Comparison of ENCODE assay signal across 8 cellular contexts in the genomic region with DNA sequence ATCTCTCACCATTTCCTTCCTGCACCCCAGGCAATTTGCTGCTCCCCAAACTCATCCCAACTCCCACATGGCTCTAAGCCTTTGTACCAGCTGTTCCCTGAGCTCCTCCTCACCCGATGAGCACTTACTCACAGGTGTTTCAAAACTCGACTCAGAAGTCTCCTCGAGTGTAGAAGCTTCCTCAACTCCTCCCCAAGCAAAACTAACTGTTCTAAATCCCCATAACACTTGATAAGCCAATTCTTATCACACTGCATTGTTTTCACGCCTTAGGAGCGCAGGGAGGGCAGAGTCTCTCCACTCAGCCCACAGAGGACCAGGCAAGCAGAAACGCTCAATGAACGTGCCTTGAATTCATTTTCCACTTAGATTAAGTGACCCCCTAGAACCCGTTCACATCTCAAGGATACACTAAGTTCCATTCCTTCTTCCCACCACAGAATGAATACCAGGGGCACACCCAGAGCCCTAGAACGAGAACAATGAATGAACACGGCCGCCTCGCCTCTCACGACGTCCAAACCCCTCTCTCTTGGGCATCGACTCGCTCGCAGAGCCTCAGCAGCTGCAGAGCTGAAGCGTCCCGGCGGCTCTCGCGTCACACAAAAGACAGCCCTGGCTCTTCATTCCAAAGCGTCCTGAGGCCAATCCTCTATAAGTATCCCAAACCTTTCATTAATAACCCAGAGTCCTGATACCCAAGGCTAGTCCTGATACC. TPM values are rescaled to one million over a fixed set of nuclear protein-coding genes. Genes with fewer than 3 reads are reported as not detected.
DNase-seq lines count a peak whose midpoint lies in the region; ATAC-seq, FAIRE-seq and TF ChIP-seq lines count a peak whose summit lies in the region.

No MANE protein-coding gene starts in this region.

- H2BK5ac ChIP-seq in IMR-90 (ENCODE audit: low read depth, low read length, poor library complexity, severe bottlenecking) = peak overlapping the region; percentile 95

- TF ChIP-seq RAD21 in IMR-90 (IDR thresholded peaks at IDR 0.05; ENCODE audit: low read length) (no peak), HepG2 (CRISPR knock-in tag; IDR thresholded peaks at IDR 0.05) (no peak)

- peak overlapping the region; percentile 66 for H2BK120ac ChIP-seq in IMR-90 (ENCODE audit: low read depth, low read length)

- peak overlapping the region; percentile 92 to 99 (median 97) for H3K27ac Mint-ChIP-seq in CD8-positive, alpha-beta memory T cell

- H3K27me3 ChIP-seq in CD8-positive, alpha-beta memory T cell (ENCODE audit: insufficient read depth, low read length, poor library complexity, severe bottlenecking) = no peaks in the 10 kb centered on the region
- H3K27me3 ChIP-seq in IMR-90 (ENCODE audit: control insufficient read depth, insufficient read depth, low read length) (no peaks in the 10 kb centered on the region), HepG2 (ENCODE audit: control insufficient read depth in 1 of 2, insufficient read depth in 2 of 2, low read length in 2 of 2) (no peaks in the 10 kb centered on the region; a peak in 1 of 5 replicates)

- POLR2A ChIA-PET in CD8-positive, alpha-beta memory T cell (lab: Charles Lee) = interaction anchor here (2.0 kb wide), 1 partner anchor 106 kb away, joined by 8 read pairs; the partner anchor contains the start of gene MKRN2
- POLR2A ChIA-PET in IMR-90 (lab: Charles Lee; ENCODE audit: unreplicated experiment) = interaction anchor here (1.0 to 1.1 kb wide), 2 partner anchors 9 to 15 kb away, joined by 3 read pairs; no protein-coding TSS in a partner anchor
- POLR2A ChIA-PET in HepG2 (lab: Yijun Ruan, JAX) = interaction anchor here (0.8 to 3.5 kb wide), 3 partner anchors 14 to 17 kb away, joined by 4 to 43 read pairs (median 6); no protein-coding TSS in a partner anchor

- H3K4me1 ChIP-seq in CD8-positive, alpha-beta memory T cell (ENCODE audit: insufficient read depth, low read length) = peaks cover 36% of the 10 kb centered on the region
- H3K4me1 ChIP-seq in IMR-90 (ENCODE audit: control insufficient read depth, insufficient read depth, low read length) (peaks cover 12% of the 10 kb centered on the region), HepG2 (ENCODE audit: insufficient read depth, low read length) (peaks cover 34% of the 10 kb centered on the region)

- peaks cover 61% of the 10 kb centered on the region for H3K79me2 ChIP-seq in HepG2 (ENCODE audit: insufficient read depth, low read length)

- H2BK20ac ChIP-seq in IMR-90 (ENCODE audit: low read depth, low read length) = peak overlapping the region; percentile 59

- BruUV-seq in IMR-90 (replicated peaks; lab: Mats Ljungman, UMichigan) (TSS peak; percentile 11), HepG2 (replicated peaks; lab: Mats Ljungman, UMichigan) (TSS peak; percentile 52)

- intact Hi-C loops in IMR-90 (cut with micrococcal nuclease) (loop anchor here (5.0 kb wide), 3 partner anchors 45 to 75 kb away; no protein-coding TSS in a partner anchor), HepG2 (cut with micrococcal nuclease; ENCODE audit: unreplicated experiment) (loop anchor here (5.0 kb wide), 1 partner anchor 105 kb away; the partner anchor contains the start of gene MKRN2)

- H3K9me1 ChIP-seq in IMR-90 (ENCODE audit: insufficient read depth, low read length) = peaks cover 6% of the 10 kb centered on the region; the same call in 1 of the 2 replicates

- H3K4me1 Mint-ChIP-seq in CD8-positive, alpha-beta memory T cell = peaks cover 38 to 60% (median 56%) of the 10 kb centered on the region in 3 donors

- CTCF ChIA-PET in CD8-positive, alpha-beta memory T cell (lab: Charles Lee) = interaction anchor here (1.1 to 1.7 kb wide), 2 partner anchors 9 to 179 kb away, joined by 3 to 6 read pairs; partner anchors contain the start of gene RPL32
- CTCF ChIA-PET in IMR-90 (lab: Yijun Ruan, JAX) (interaction anchor here (0.6 kb wide), 1 partner anchor 9 kb away, joined by 4 read pairs; no protein-coding TSS in a partner anchor), HepG2 (lab: Yijun Ruan, JAX; ENCODE audit: low intra/inter-chr PET ratio, low total read pairs) (no interaction called here)

- H3K4me3 ChIP-seq in CD8-positive, alpha-beta memory T cell (ENCODE audit: low read length) = peak overlapping the region; percentile 99
- H3K4me3 ChIP-seq in IMR-90 (ENCODE audit: insufficient read depth, low read depth, low read length) (peak overlapping the region; percentile 71), HepG2 (replicated peaks in 1 of 3; ENCODE audit: insufficient read depth in 1 of 3, low read depth in 2 of 3, low read length in 3 of 3) (peak overlapping the region; percentile 91 to 98 (median 92))

- peak overlapping the region; percentile 100 for H2AK9ac ChIP-seq in IMR-90 (replicated peaks; ENCODE audit: low read depth, low read length, poor library complexity)

- H3K36me3 Mint-ChIP-seq in CD8-positive, alpha-beta memory T cell = peaks cover 0 to 18% (median 4%) of the 10 kb centered on the region in 3 donors

- no peak for FAIRE-seq in HepG2 (lab: Jason Lieb, UNC)

- H3K27me3 Mint-ChIP-seq in CD8-positive, alpha-beta memory T cell = no peaks in the 10 kb centered on the region

- H2AFZ ChIP-seq in IMR-90 (replicated peaks; ENCODE audit: low read length, poor library complexity) (peak overlapping the region; percentile 100), HepG2 (ENCODE audit: low read length) (no peak overlapping the region)

- DNase-seq in CD8-positive, alpha-beta memory T cell = peak in 3 of 5 donors; percentile 23 to 53 (median 37)
- peak; percentile 55 for DNase-seq in IMR-90
- peak; percentile 29 for DNase-seq in cerebellar cortex (ENCODE audit: low spot score)
- DNase-seq in HepG2 (ENCODE audit: low spot score) = no peak
- DNase-seq in stimulated activated CD4-positive, alpha-beta T cell treated with anti-CD3 and anti-CD28 coated beads, Interleukin-2, amount 100 ng/mL, for 48 hours = peak; percentile 18 to 25

- TF ChIP-seq CTCF in IMR-90 (conservative IDR thresholded peaks at IDR 0.05; ENCODE audit: low read depth, low read length) (no peak), VCaP (conservative IDR thresholded peaks at IDR 0.05) (no peak), HepG2 (CRISPR knock-in tag; IDR thresholded peaks at IDR 0.05) (no peak)

- H3K56ac ChIP-seq in IMR-90 (ENCODE audit: extremely low read depth, insufficient read depth, low read length) = peak overlapping the region; percentile 90

- H2BK15ac ChIP-seq in IMR-90 (ENCODE audit: low read depth, low read length) = peak overlapping the region; percentile 57; the same call in 2 of the 3 replicates

- H4K5ac ChIP-seq in IMR-90 (ENCODE audit: low read depth, low read length) = peak overlapping the region; percentile 79

- H3K79me1 ChIP-seq in IMR-90 (ENCODE audit: low read depth in 1 of 2, low read length in 2 of 2) = peaks cover 3 to 14% of the 10 kb centered on the region in 2 experiments; a peak in 3 of 4 replicates

- WGBS in IMR-90 (ENCODE audit: extremely low coverage in 2 of 2, insufficient read length in 1 of 2), 2 experiments = 0% methylated on average over 18 of the region's 23 CpGs; no CpG with 5 or more reads in 1 of the 2 experiments
- 1% methylated on average over 18 of the region's 23 CpGs for WGBS in HepG2 (ENCODE audit: low lambda C conversion rate)

- H3K9ac ChIP-seq in IMR-90 (ENCODE audit: low read depth, low read length) (peak overlapping the region; percentile 92), HepG2 (ENCODE audit: insufficient read depth, low read depth, low read length) (peak overlapping the region; percentile 99)

- H3K9me3 Mint-ChIP-seq in CD8-positive, alpha-beta memory T cell = no peaks in the 10 kb centered on the region

- ATAC-seq in IMR-90 (ENCODE audit: low read depth) (peak; percentile 5), HepG2 (peak; percentile 55), GM18520 (IDR thresholded peaks at IDR 0.05; ENCODE audit: unreplicated experiment) (no peak), HG03571 (IDR thresholded peaks at IDR 0.05; ENCODE audit: unreplicated experiment) (no peak)

- peak overlapping the region; percentile 89 for H4K91ac ChIP-seq in IMR-90 (ENCODE audit: insufficient read depth, low read depth, low read length)

- dilution Hi-C loops in IMR-90 (cut with HindIII; ENCODE audit: low sequenced_read_pairs, unreplicated experiment) = no loop called here

- in situ Hi-C loops in IMR-90 (cut with MboI; ENCODE audit: low sequenced_read_pairs) (no loop called here), HepG2 (cut with HindIII; ENCODE audit: extremely low pct_ligation_motif_present, low pct_unique_long_range_greater_than_20kb) (no loop called here)

- H3K4me2 ChIP-seq in IMR-90 (ENCODE audit: low read depth, low read length) = peak overlapping the region; percentile 92
- peak overlapping the region; percentile 78 for H3K4me2 ChIP-seq in HepG2 (ENCODE audit: low read depth, low read length)

- H3K27ac ChIP-seq in CD8-positive, alpha-beta memory T cell (ENCODE audit: low read depth, low read length) = peak overlapping the region; percentile 96
- H3K27ac ChIP-seq in IMR-90 (ENCODE audit: insufficient read depth, low read length) (peak overlapping the region; percentile 95), VCaP (peak overlapping the region; percentile 100), HepG2 (ENCODE audit: extremely low read length, insufficient read depth, low read length) (peak overlapping the region; percentile 93)

- peak overlapping the region; percentile 86 for H2AK5ac ChIP-seq in IMR-90 (ENCODE audit: low read depth, low read length)

- H3K4me3 Mint-ChIP-seq in CD8-positive, alpha-beta memory T cell = peak overlapping the region; percentile 93 to 100 (median 99)

- H3K36me3 ChIP-seq in CD8-positive, alpha-beta memory T cell (ENCODE audit: insufficient read depth, low read length) = no peaks in the 10 kb centered on the region
- H3K36me3 ChIP-seq in IMR-90 (ENCODE audit: control insufficient read depth, insufficient read depth, low read length) (no peaks in the 10 kb centered on the region), HepG2 (replicated peaks in 1 of 2; ENCODE audit: control insufficient read depth in 1 of 2, insufficient read depth in 2 of 2, low read length in 2 of 2) (no peaks in the 10 kb centered on the region)

- peak overlapping the region; percentile 95 for H3K14ac ChIP-seq in IMR-90 (replicated peaks; ENCODE audit: low read depth, low read length)

- H3K9me3 ChIP-seq in CD8-positive, alpha-beta memory T cell (ENCODE audit: low read length) = no peaks in the 10 kb centered on the region
- no peaks in the 10 kb centered on the region for H3K9me3 ChIP-seq in IMR-90 (ENCODE audit: control insufficient read depth, insufficient read depth, low read length)
- no peaks in the 10 kb centered on the region for H3K9me3 ChIP-seq in HepG2 (ENCODE audit: low read length)

- H3K18ac ChIP-seq in IMR-90 (ENCODE audit: low read depth, low read length) = peak overlapping the region; percentile 76

- no peak for TF ChIP-seq POLR2A in IMR-90 (IDR thresholded peaks at IDR 0.05; ENCODE audit: low read depth, low read length)
- no peak for TF ChIP-seq POLR2A in HepG2 (IDR thresholded peaks at IDR 0.05; ENCODE audit: insufficient read depth in 1 of 2, low read depth in 2 of 2, low read length in 2 of 2)

- TF ChIP-seq EP300 in HepG2 (IDR thresholded peaks at IDR 0.05; ENCODE audit: low read depth in 2 of 2, low read length in 2 of 2) = no peak
- TF ChIP-seq EP300 in HepG2 (CRISPR knock-in tag; IDR thresholded peaks at IDR 0.05; ENCODE audit: borderline replicate concordance) = no peak

- peaks cover 46% of the 10 kb centered on the region for H4K20me1 ChIP-seq in IMR-90 (ENCODE audit: insufficient read depth, low read length)
- H4K20me1 ChIP-seq in HepG2 (ENCODE audit: insufficient read depth, low read length) = peaks cover 18% of the 10 kb centered on the region; the same call in 1 of the 2 replicates

- H4K8ac ChIP-seq in IMR-90 (ENCODE audit: low read depth in 2 of 2, low read length in 2 of 2) = peak overlapping the region; percentile 73 to 96

- peak overlapping the region; percentile 81 for H3K4ac ChIP-seq in IMR-90 (ENCODE audit: low read depth, low read length)

- H3K23ac ChIP-seq in IMR-90 (ENCODE audit: low read depth, low read length) = peak overlapping the region; percentile 89

RNA-seq across cellular contexts. Expression of gene RAF1, which starts 1.2 kb away (rescaled TPM):
- total RNA-seq in CD8-positive, alpha-beta memory T cell = 10 to 100 TPM; 89.4 to 90.9 TPM
- 73.1 TPM for polyA plus RNA-seq in CD8-positive, alpha-beta memory T cell
- total RNA-seq in IMR-90 (2012; rRNA removed) (128 and 151 TPM in 2 replicates), HepG2 (2016; rRNA removed; fragmentation: Illumina TruSeq; extraction: Trizol) (59.0 and 72.2 TPM in 2 replicates)
- polyA plus RNA-seq in IMR-90 (2012; rRNA removed) (101 and 115 TPM in 2 replicates), HepG2 (2011; rRNA removed) (91.4 and 99.3 TPM in 2 replicates)
- 38.5 and 44.5 TPM in 2 replicates for polyA plus RNA-seq in IMR-90 (2012; cell fraction: cytosol; rRNA removed)
- 102 and 261 TPM in 2 replicates for polyA plus RNA-seq in IMR-90 (2012; cell fraction: nucleus; rRNA removed; ENCODE audit: low replicate concordance)
- 14.3 and 16.7 TPM in 2 replicates for total RNA-seq in HepG2 (2016; cell fraction: cytosol; rRNA removed; fragmentation: Illumina TruSeq; extraction: Trizol; ENCODE audit: low read depth)
- total RNA-seq in HepG2 (2016; cell fraction: insoluble cytoplasmic fraction; rRNA removed; fragmentation: Illumina TruSeq; extraction: Trizol) = 57.7 and 70.4 TPM in 2 replicates
- total RNA-seq in HepG2 (2016; cell fraction: membrane; rRNA removed; fragmentation: Illumina TruSeq; extraction: Trizol) = 53.2 and 54.8 TPM in 2 replicates
- total RNA-seq in HepG2 (2016; cell fraction: nucleus; rRNA removed; fragmentation: Illumina TruSeq; extraction: Trizol) = 80.2 and 92.0 TPM in 2 replicates
- polyA plus RNA-seq in HepG2 (2011; cell fraction: cytosol; rRNA removed) = 54.5 and 60.0 TPM in 2 replicates
- 118 and 126 TPM in 2 replicates for polyA plus RNA-seq in HepG2 (2011; cell fraction: nucleus; rRNA removed)
- 46.1 and 53.2 TPM in 2 replicates for polyA plus RNA-seq in HepG2 (2012)
- polyA plus RNA-seq in HepG2 (2016; cell fraction: cytosol; fragmentation: Illumina TruSeq; extraction: Trizol; ENCODE audit: low read depth) = 9.5 and 10.3 TPM in 2 replicates
- 48.0 and 52.7 TPM in 2 replicates for polyA plus RNA-seq in HepG2 (2016; cell fraction: insoluble cytoplasmic fraction; fragmentation: Illumina TruSeq; extraction: Trizol; ENCODE audit: low read depth)
- polyA plus RNA-seq in HepG2 (2016; cell fraction: membrane; fragmentation: Illumina TruSeq; extraction: Trizol; ENCODE audit: low read depth) = 32.4 and 34.3 TPM in 2 replicates
- 154 and 158 TPM in 2 replicates for polyA plus RNA-seq in HepG2 (2016; cell fraction: nucleus; fragmentation: Illumina TruSeq; extraction: Trizol; ENCODE audit: insufficient read depth, low read depth)
- 194 and 317 TPM in 2 replicates for polyA minus RNA-seq in HepG2 (2011; rRNA and poly(A)+ RNA removed; ENCODE audit: low replicate concordance)
- 49.2 and 50.8 TPM in 2 replicates for polyA minus RNA-seq in HepG2 (2011; cell fraction: cytosol; rRNA and poly(A)+ RNA removed)
- polyA minus RNA-seq in HepG2 (2011; cell fraction: nucleus; rRNA and poly(A)+ RNA removed) = 132 and 164 TPM in 2 replicates

Comparison
In these comparisons a context has a peak if more than half of its experiments do, and no peak if none do; other contexts are left out.
1. ATAC-seq: peak in IMR-90 (single experiment) and HepG2 (single experiment); none in GM18520 (single experiment) and HG03571 (single experiment).
2. Peak in every context shown above with its lines, with median percentiles within 50 percentile points of each other: H3K27ac ChIP-seq and H3K4me3 ChIP-seq.